ENCODE assay signal across 28 cellular contexts in genomic region chr10:124019886-124020797, GRCh38.
DNase-seq lines count a peak whose midpoint lies in the region; ATAC-seq and TF ChIP-seq lines count a peak whose summit lies in the region.
"Had no signal": no experiment of that assay in that cellular context is flagged by ENCODE, and none has a peak within 500 bp of the region (broad histone marks: within the 10 kb centered on the region; RNA-seq: fewer than 3 reads in every experiment).

No MANE protein-coding gene starts in this region.

- H3K4me1 ChIP-seq in GM23338 (ENCODE audit: insufficient read depth) (peaks cover 31% of the 10 kb centered on the region), HUES64 (ENCODE audit: insufficient read depth, low read length) (peaks cover 36% of the 10 kb centered on the region), iPS DF 6.9 (ENCODE audit: control insufficient read depth, insufficient read depth, low read length) (peaks cover 21% of the 10 kb centered on the region), left lung (peaks cover 0 to 11% of the 10 kb centered on the region in 2 donors)
- H3K4me1 ChIP-seq: Peyer's patch, upper lobe of left lung had no signal

- H3K9me3 ChIP-seq in HUES64 (ENCODE audit: insufficient read depth, low read depth, low read length): no peaks in the 10 kb centered on the region
- H3K9me3 ChIP-seq in iPS DF 6.9 (ENCODE audit: control insufficient read depth, insufficient read depth, low read length): no peaks in the 10 kb centered on the region
- no peaks in the 10 kb centered on the region for H3K9me3 ChIP-seq in left lung
- H3K9me3 ChIP-seq: BLaER1, Peyer's patch, upper lobe of left lung had no signal

- H3K79me2 ChIP-seq in GM23338 (replicated peaks; ENCODE audit: insufficient read depth): no peaks in the 10 kb centered on the region

- H3K27ac Mint-ChIP-seq in GM23338: peak overlapping the region; percentile 93
- H3K27ac Mint-ChIP-seq in neural crest cell (ENCODE audit: unreplicated experiment): peak overlapping the region; percentile 58
- H3K27ac Mint-ChIP-seq: activated CD4-positive, alpha-beta T cell treated with anti-CD3 and anti-CD28 coated beads for 36 hours; activated T-helper 2 cell treated with anti-CD3 and anti-CD28 coated beads, Interferon-gamma antibody, Interleukin-2, Interleukin-4, amounts not matched to agents 10 μg/mL and 5 μg/mL and 100 μg/mL, durations not matched to agents 14 hours and 24 hours and 36 hours; HFFc6; mesothelial cell of epicardium; stimulated activated effector memory CD8-positive, alpha-beta T cell treated with anti-CD3 and anti-CD28 coated beads, Interleukin-12 subunit alpha, Interleukin-12 subunit beta, amount 100 ng/mL, for 72 hours had no signal

- H3K27ac ChIP-seq in GM23338 (ENCODE audit: low read depth) (peak overlapping the region; percentile 92), HUES64 (ENCODE audit: low read depth, low read length) (peak overlapping the region; percentile 81), iPS DF 6.9 (ENCODE audit: low read length) (peak overlapping the region; percentile 15), left lung (no peak overlapping the region)
- H3K27ac ChIP-seq: BLaER1, brain microvascular endothelial cell, HL-60, Peyer's patch, upper lobe of left lung had no signal

- H3K4me2 ChIP-seq in GM23338: peak overlapping the region; percentile 70

- H3K27me3 Mint-ChIP-seq in GM23338 (ENCODE audit: insufficient read depth, low read depth, poor library complexity): peaks cover 12% of the 10 kb centered on the region
- H3K27me3 Mint-ChIP-seq in neural crest cell (ENCODE audit: low read depth): peaks cover 52% of the 10 kb centered on the region
- H3K27me3 Mint-ChIP-seq: activated CD4-positive, alpha-beta T cell treated with anti-CD3 and anti-CD28 coated beads for 36 hours had no signal

- no peaks in the 10 kb centered on the region for H4K20me1 ChIP-seq in GM23338 (replicated peaks; ENCODE audit: insufficient read depth)

- no peaks in the 10 kb centered on the region for H3K9me2 ChIP-seq in GM23338 (ENCODE audit: insufficient read depth)

- peaks cover 8% of the 10 kb centered on the region for H3K36me3 Mint-ChIP-seq in GM23338 (ENCODE audit: low read depth)
- H3K36me3 Mint-ChIP-seq in neural crest cell (ENCODE audit: low read depth): no peaks in the 10 kb centered on the region
- H3K36me3 Mint-ChIP-seq: stimulated activated effector memory CD8-positive, alpha-beta T cell treated with anti-CD3 and anti-CD28 coated beads, Interleukin-12 subunit alpha, Interleukin-12 subunit beta, amount 100 ng/mL, for 72 hours had no signal

- peak overlapping the region; percentile 49 for H3K4me3 Mint-ChIP-seq in GM23338
- H3K4me3 Mint-ChIP-seq in neural crest cell: peak overlapping the region; percentile 60
- H3K4me3 Mint-ChIP-seq: activated CD4-positive, alpha-beta T cell treated with anti-CD3 and anti-CD28 coated beads for 36 hours; HFFc6; mesothelial cell of epicardium; stimulated activated effector memory CD8-positive, alpha-beta T cell treated with anti-CD3 and anti-CD28 coated beads, Interleukin-12 subunit alpha, Interleukin-12 subunit beta, amount 100 ng/mL, for 72 hours had no signal

- WGBS in HUES64: 42% methylated on average over 13 of the region's 13 CpGs
- no CpG with 5 or more reads among the region's 13 CpGs for WGBS in iPS DF 6.9 (ENCODE audit: insufficient coverage, insufficient read length)

- no peaks in the 10 kb centered on the region for H3K36me3 ChIP-seq in GM23338 (ENCODE audit: insufficient read depth)
- no peaks in the 10 kb centered on the region for H3K36me3 ChIP-seq in HUES64 (ENCODE audit: insufficient read depth, low read length)
- H3K36me3 ChIP-seq in iPS DF 6.9 (ENCODE audit: control insufficient read depth, insufficient read depth, low read length): no peaks in the 10 kb centered on the region
- peaks cover 0 to 62% of the 10 kb centered on the region in 2 donors for H3K36me3 ChIP-seq in left lung
- H3K36me3 ChIP-seq: brain microvascular endothelial cell had no signal

- peak; percentile 83 for ATAC-seq in GM23338
- no peak for ATAC-seq in GM19452 (IDR thresholded peaks at IDR 0.05; ENCODE audit: unreplicated experiment)
- no peak for ATAC-seq in left lung
- ATAC-seq: activated CD4-positive, alpha-beta T cell treated with anti-CD3 and anti-CD28 coated beads for 36 hours; stimulated activated effector memory CD8-positive, alpha-beta T cell treated with anti-CD3 and anti-CD28 coated beads, Interleukin-12 subunit alpha, Interleukin-12 subunit beta, amount 100 ng/mL, for 72 hours had no signal

- H3K27me3 ChIP-seq in GM23338 (ENCODE audit: insufficient read depth) (no peaks in the 10 kb centered on the region), HUES64 (ENCODE audit: insufficient read depth, low read length) (no peaks in the 10 kb centered on the region), iPS DF 6.9 (ENCODE audit: control insufficient read depth, insufficient read depth, low read length) (no peaks in the 10 kb centered on the region), left lung (no peaks in the 10 kb centered on the region)
- H3K27me3 ChIP-seq: BLaER1, brain microvascular endothelial cell, Peyer's patch, upper lobe of left lung had no signal

- intact Hi-C loops in left lung (cut with DNase I): no loop called here

- H3K9me3 Mint-ChIP-seq in GM23338: no peaks in the 10 kb centered on the region
- no peaks in the 10 kb centered on the region for H3K9me3 Mint-ChIP-seq in neural crest cell
- H3K9me3 Mint-ChIP-seq: activated T-helper 2 cell treated with anti-CD3 and anti-CD28 coated beads, Interferon-gamma antibody, Interleukin-2, Interleukin-4, amounts not matched to agents 10 μg/mL and 5 μg/mL and 100 μg/mL, durations not matched to agents 14 hours and 24 hours and 36 hours; HFFc6; mesothelial cell of epicardium; stimulated activated effector memory CD8-positive, alpha-beta T cell treated with anti-CD3 and anti-CD28 coated beads, Interleukin-12 subunit alpha, Interleukin-12 subunit beta, amount 100 ng/mL, for 72 hours had no signal

- peak overlapping the region; percentile 12; the same call in 1 of the 2 replicates for H2AFZ ChIP-seq in GM23338

- H3F3A ChIP-seq in GM23338 (replicated peaks; ENCODE audit: low read depth): peaks cover 19% of the 10 kb centered on the region

- H3K4me3 ChIP-seq in GM23338 (peak overlapping the region; percentile 44), HUES64 (ENCODE audit: low read length) (peak overlapping the region; percentile 6; the same call in 1 of the 2 replicates), iPS DF 6.9 (ENCODE audit: low read length) (no peak overlapping the region), left lung (no peak overlapping the region)
- H3K4me3 ChIP-seq: BLaER1, Peyer's patch, upper lobe of left lung had no signal

- peak overlapping the region; percentile 34; the same call in 1 of the 2 replicates for H3K9ac ChIP-seq in HUES64 (ENCODE audit: low read depth, low read length)
- H3K9ac ChIP-seq: BLaER1 had no signal

- peak in 1 of 2 experiments; percentile 7; a peak in 1 of 4 replicates for TF ChIP-seq CTCF in GM23338 (conservative IDR thresholded peaks at IDR 0.05; ENCODE audit: low read depth in 2 of 2)
- TF ChIP-seq CTCF in neural crest cell (conservative IDR thresholded peaks at IDR 0.05): no peak
- no peak for TF ChIP-seq CTCF in left lung (IDR thresholded peaks at IDR 0.05)

- DNase-seq in GM23338 (ENCODE audit: low spot score) (peak; percentile 66), iPS DF 6.9 (ENCODE audit: low read depth, low spot score) (no peak), neural crest cell (ENCODE audit: low read depth, low spot score) (no peak), NOMO-1 (lab: John Stamatoyannopoulos, UW; ENCODE audit: unreplicated experiment in 2 of 2) (no peak), left lung (no peak), COR-L47 (lab: John Stamatoyannopoulos, UW) (no peak)
- DNase-seq: activated CD4-positive, alpha-beta T cell treated with anti-CD3 and anti-CD28 coated beads for 36 hours; activated naive CD4-positive, alpha-beta T cell treated with anti-CD3 and anti-CD28 coated beads, Interleukin-2, amount 50 U/mL, for 16 hours; activated T-cell treated with anti-CD3 and anti-CD28 coated beads for 4 hours; amniotic stem cell; brain microvascular endothelial cell; DMS153; HFFc6; Kasumi-1; NCI-H1417 treated with DMSO at 0.1 percent for 48 hours; NCI-H2081; Peyer's patch; SIG-M5; stimulated activated CD4-positive, alpha-beta T cell treated with anti-CD3 and anti-CD28 coated beads, Interleukin-15, amount 100 ng/mL, for 24 hours; SW 1271; upper lobe of left lung had no signal

- H3K4me1 Mint-ChIP-seq in GM23338 (peaks cover 69% of the 10 kb centered on the region), neural crest cell (peaks cover 17% of the 10 kb centered on the region)
- H3K4me1 Mint-ChIP-seq: activated CD4-positive, alpha-beta T cell treated with anti-CD3 and anti-CD28 coated beads for 36 hours; stimulated activated effector memory CD8-positive, alpha-beta T cell treated with anti-CD3 and anti-CD28 coated beads, Interleukin-12 subunit alpha, Interleukin-12 subunit beta, amount 100 ng/mL, for 72 hours had no signal

TF ChIP-seq in GM23338, 12 proteins besides CTCF, POLR2A, EP300 and RAD21 (continues in another document):
- TF ChIP-seq POLR2AphosphoS5 (IDR thresholded peaks at IDR 0.05; ENCODE audit: low read depth): peak; percentile 17; the same call in 1 of the 2 replicates
- TF ChIP-seq EZH2 (IDR thresholded peaks at IDR 0.05; ENCODE audit: low read depth, unreplicated experiment): no peak

Comparison
In these comparisons a context has a peak if more than half of its experiments do, and no peak if none do; other contexts are left out.
1. H3K27ac ChIP-seq: peak in GM23338 (single experiment), HUES64 (single experiment) and iPS DF 6.9 (single experiment); none in left lung (0 of 2).
2. H3K4me3 ChIP-seq: peak in GM23338 (single experiment) and HUES64 (single experiment); none in iPS DF 6.9 (single experiment) and left lung (0 of 2).